8 cellular contexts compared by ENCODE assay signal in the genomic region with DNA sequence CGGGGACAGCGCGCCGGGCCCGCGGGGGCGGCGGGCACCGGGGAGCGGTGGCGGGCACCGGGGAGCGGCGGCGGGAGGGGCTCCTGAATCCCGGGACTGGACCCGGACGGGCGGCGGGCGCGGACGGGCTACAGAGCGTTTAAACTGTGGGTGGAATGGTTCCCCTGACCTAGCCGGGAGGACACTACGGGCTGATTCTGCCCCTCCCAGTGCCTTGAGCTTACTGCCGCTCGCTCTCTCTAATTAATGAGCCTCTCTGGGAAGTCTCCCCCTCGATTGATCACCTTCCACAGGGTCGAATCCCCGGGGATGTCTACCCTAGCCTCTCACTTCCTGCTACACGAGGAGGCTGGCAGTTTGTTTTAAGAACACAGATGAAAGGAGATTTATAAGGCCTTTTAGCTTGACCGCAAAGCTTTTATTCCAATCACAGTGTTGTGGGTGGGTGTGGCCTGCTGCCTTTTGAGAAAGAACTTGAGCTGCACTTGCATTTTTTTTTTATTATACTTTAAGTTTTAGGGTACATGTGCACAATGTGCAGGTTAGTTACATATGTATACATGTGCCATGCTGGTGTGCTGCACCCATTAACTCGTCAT. TPM values are rescaled to one million over a fixed set of nuclear protein-coding genes. Genes with fewer than 3 reads are reported as not detected.
DNase-seq lines count a peak whose midpoint lies in the region; ATAC-seq and TF ChIP-seq lines count a peak whose summit lies in the region.

No MANE protein-coding gene starts in this region.

- H3K9me3 Mint-ChIP-seq in activated naive CD4-positive, alpha-beta T cell treated with anti-CD3 and anti-CD28 coated beads, Interleukin-2, amount 50 U/mL, for 24 hours: peaks cover 9% of the 10 kb centered on the region
- H3K9me3 Mint-ChIP-seq in activated naive CD4-positive, alpha-beta T cell treated with anti-CD3 and anti-CD28 coated beads, Interleukin-2, amount 50 U/mL, for 72 hours: no peaks in the 10 kb centered on the region

- 2 to 7% (median 3%) methylated on average over 18 to 33 of the region's 34 CpGs for WGBS in psoas muscle, 3 donors

- H3K4me1 ChIP-seq in RWPE2 (ENCODE audit: insufficient read depth, poor library complexity, severe bottlenecking) (no peaks in the 10 kb centered on the region), psoas muscle (no peaks in the 10 kb centered on the region)

- H3K4me3 Mint-ChIP-seq in activated naive CD4-positive, alpha-beta T cell treated with anti-CD3 and anti-CD28 coated beads, Interleukin-2, amount 50 U/mL, for 24 hours: peak overlapping the region; percentile 70

- no peak for ATAC-seq in activated naive CD4-positive, alpha-beta T cell treated with anti-CD3 and anti-CD28 coated beads, Interleukin-2, amount 50 U/mL, for 72 hours
- ATAC-seq in RWPE2 (ENCODE audit: low read depth): no peak; the same call in 1 of the 3 replicates
- no peak for ATAC-seq in psoas muscle
- ATAC-seq in GM18868 (IDR thresholded peaks at IDR 0.05; ENCODE audit: unreplicated experiment): no peak

- TF ChIP-seq CTCF in RWPE2 (IDR thresholded peaks at IDR 0.05; ENCODE audit: poor library complexity, severe bottlenecking) (no peak), foreskin fibroblast (IDR thresholded peaks at IDR 0.05; ENCODE audit: low read depth, low read length) (no peak), psoas muscle (IDR thresholded peaks at IDR 0.05) (no peak)

- H3K4me3 ChIP-seq in RWPE2 (ENCODE audit: severe bottlenecking): peak overlapping the region; percentile 46
- H3K4me3 ChIP-seq in foreskin fibroblast (ENCODE audit: low read depth in 1 of 2, low read length in 2 of 2): peak overlapping the region; percentile 18 to 24
- peak overlapping the region; percentile 77 for H3K4me3 ChIP-seq in psoas muscle

- H3K27me3 ChIP-seq in RWPE2 (ENCODE audit: insufficient read depth, poor library complexity, severe bottlenecking) (peaks cover 19% of the 10 kb centered on the region), psoas muscle (ENCODE audit: insufficient read depth in 3 of 3, low read length in 2 of 3) (peaks cover 3 to 45% (median 5%) of the 10 kb centered on the region in 3 donors)

- H3K27ac ChIP-seq in RWPE2 (ENCODE audit: poor library complexity, severe bottlenecking): no peak overlapping the region
- H3K27ac ChIP-seq in psoas muscle: peak overlapping the region; percentile 16

- peaks cover 38% of the 10 kb centered on the region for H3K27me3 Mint-ChIP-seq in activated naive CD4-positive, alpha-beta T cell treated with anti-CD3 and anti-CD28 coated beads, Interleukin-2, amount 50 U/mL, for 24 hours

- H3K4me1 Mint-ChIP-seq in activated naive CD4-positive, alpha-beta T cell treated with anti-CD3 and anti-CD28 coated beads, Interleukin-2, amount 50 U/mL, for 24 hours: peaks cover 8% of the 10 kb centered on the region

- no peak overlapping the region for H3K27ac Mint-ChIP-seq in activated naive CD4-positive, alpha-beta T cell treated with anti-CD3 and anti-CD28 coated beads, Interleukin-2, amount 50 U/mL, for 24 hours
- H3K27ac Mint-ChIP-seq in activated naive CD4-positive, alpha-beta T cell treated with anti-CD3 and anti-CD28 coated beads, Interleukin-2, amount 50 U/mL, for 72 hours: no peak overlapping the region

- H3K9me3 ChIP-seq in RWPE2 (ENCODE audit: severe bottlenecking) (no peaks in the 10 kb centered on the region), psoas muscle (no peaks in the 10 kb centered on the region)

- no peak for DNase-seq in activated naive CD4-positive, alpha-beta T cell treated with anti-CD3 and anti-CD28 coated beads, Interleukin-2, amount 50 U/mL, for 72 hours (ENCODE audit: low spot score in 2 of 2)
- no peak for DNase-seq in RWPE2 (ENCODE audit: low spot score)
- peak; percentile 14 to 53 for DNase-seq in foreskin fibroblast
- DNase-seq in psoas muscle: no peak
- no peak for DNase-seq in NCI-H1092 treated with DMSO at 0.1 percent for 48 hours (lab: John Stamatoyannopoulos, UW)
- DNase-seq in hepatic stellate cell (ENCODE audit: low spot score): no peak

- intact Hi-C loops in psoas muscle (cut with DNase I): no loop called here

- peaks cover 1% of the 10 kb centered on the region for H3K36me3 Mint-ChIP-seq in activated naive CD4-positive, alpha-beta T cell treated with anti-CD3 and anti-CD28 coated beads, Interleukin-2, amount 50 U/mL, for 24 hours
- peaks cover 0 to 15% of the 10 kb centered on the region in 2 donors for H3K36me3 Mint-ChIP-seq in activated naive CD4-positive, alpha-beta T cell treated with anti-CD3 and anti-CD28 coated beads, Interleukin-2, amount 50 U/mL, for 72 hours

- H3K36me3 ChIP-seq in RWPE2 (ENCODE audit: low read depth): no peaks in the 10 kb centered on the region
- H3K36me3 ChIP-seq in psoas muscle (ENCODE audit: insufficient read depth in 1 of 2, low read depth in 1 of 2): no peaks in the 10 kb centered on the region

RNA-seq across cellular contexts. Expression of a gene that starts 1.0 kb away (rescaled TPM):
- under 1 TPM; 0.20 to 0.53 TPM for total RNA-seq in activated naive CD4-positive, alpha-beta T cell treated with anti-CD3 and anti-CD28 coated beads, Interleukin-2, amount 50 U/mL, for 72 hours
- 10 to 100 TPM in 2 of 4 donors, 1 to 10 TPM in 2; 2.9 to 30.8 (median 11.1) TPM for total RNA-seq in psoas muscle
- 10 to 100 TPM in 1 of 3 donors, 1 to 10 TPM in 1, under 1 TPM in 1; 0.90 to 28.0 (median 2.5) TPM for polyA plus RNA-seq in psoas muscle

Comparison
In these comparisons a context has a peak if more than half of its experiments do, and no peak if none do; other contexts are left out.
1. DNase-seq: peak in foreskin fibroblast (2 of 2); none in activated naive CD4-positive, alpha-beta T cell treated with anti-CD3 and anti-CD28 coated beads, Interleukin-2, amount 50 U/mL, for 72 hours (0 of 2), RWPE2 (single experiment), psoas muscle (0 of 2), NCI-H1092 treated with DMSO at 0.1 percent for 48 hours (single experiment) and hepatic stellate cell (single experiment).
2. H3K4me3 ChIP-seq: peak in every context shown above with its lines; median percentile 77 in psoas muscle; 46 in RWPE2; 21 in foreskin fibroblast.